20 cellular contexts compared by ENCODE assay signal in the genomic region with DNA sequence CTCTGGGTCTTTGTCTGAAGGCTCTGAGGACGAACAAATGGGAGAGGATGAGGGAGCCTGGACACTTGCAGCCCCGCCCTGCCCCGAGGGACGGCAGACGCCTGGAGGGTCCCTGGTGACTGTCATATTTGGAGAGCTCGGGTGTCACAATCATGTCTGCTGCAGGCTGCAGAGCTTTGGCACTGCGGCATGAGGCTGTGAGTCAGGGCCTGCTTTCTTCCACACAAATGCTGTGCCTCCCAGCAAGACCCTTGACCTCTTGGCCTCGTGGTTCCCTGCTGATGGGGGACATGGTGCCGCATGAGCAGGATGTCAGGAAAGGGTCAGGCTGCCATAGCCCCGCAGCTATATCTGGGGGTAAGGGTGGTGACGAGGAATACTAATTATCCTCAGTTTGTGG.
A peak's percentile ranks its signal among the peaks of the same experiment; 100 is the strongest.
DNase-seq lines count a peak whose midpoint lies in the region; ATAC-seq, FAIRE-seq and TF ChIP-seq lines count a peak whose summit lies in the region.
"Had no signal": no experiment of that assay in that cellular context is flagged by ENCODE, and none has a peak within 500 bp of the region (broad histone marks: within the 10 kb centered on the region; RNA-seq: fewer than 3 reads in every experiment).

No MANE protein-coding gene starts in this region.

- no peak for TF ChIP-seq CTCF in HepG2 (CRISPR knock-in tag; IDR thresholded peaks at IDR 0.05)
- TF ChIP-seq CTCF in right lobe of liver (IDR thresholded peaks at IDR 0.05): no peak
- TF ChIP-seq CTCF in activated B cell treated with CpG ODN at 0.5 μM for 24 hours (IDR thresholded peaks at IDR 0.05): no peak
- no peak for TF ChIP-seq CTCF in type B pancreatic cell (conservative IDR thresholded peaks at IDR 0.05)

- peak overlapping the region in 1 of 2 experiments; percentile 21 for H3K14ac ChIP-seq in mesenchymal stem cell (ENCODE audit: low read length in 2 of 2)

- H3K9ac ChIP-seq in HepG2 (ENCODE audit: insufficient read depth, low read depth, low read length): no peak overlapping the region
- no peak overlapping the region for H3K9ac ChIP-seq in mesenchymal stem cell (ENCODE audit: low read length)

- TF ChIP-seq POLR2A in HepG2 (IDR thresholded peaks at IDR 0.05; ENCODE audit: insufficient read depth in 1 of 2, low read depth in 2 of 2, low read length in 2 of 2) (no peak), right lobe of liver (IDR thresholded peaks at IDR 0.05) (no peak)

- H3K4me3 ChIP-seq in HepG2 (replicated peaks in 1 of 3; ENCODE audit: insufficient read depth in 1 of 3, low read depth in 2 of 3, low read length in 3 of 3) (no peak overlapping the region), right lobe of liver (no peak overlapping the region), mesenchymal stem cell (ENCODE audit: insufficient read depth in 1 of 2, low read depth in 1 of 2, low read length in 2 of 2) (no peak overlapping the region)
- H3K4me3 ChIP-seq: testis had no signal

- FAIRE-seq in HepG2 (lab: Jason Lieb, UNC): no peak
- FAIRE-seq: HTR-8/SVneo had no signal

- peak overlapping the region in 1 of 2 experiments; percentile 30 for H3K23ac ChIP-seq in mesenchymal stem cell (ENCODE audit: low read length in 2 of 2)

- H4K20me1 ChIP-seq in HepG2 (ENCODE audit: insufficient read depth, low read length): 0 out of 2 replicates have a peak, but pooled peaks cover 3% of the 10 kb centered on the region

- H2BK120ac ChIP-seq in mesenchymal stem cell (ENCODE audit: low read depth, low read length): no peak overlapping the region

- H3K4ac ChIP-seq in mesenchymal stem cell (ENCODE audit: low read depth in 1 of 2, low read length in 2 of 2): peak overlapping the region in 1 of 2 experiments; percentile 12

- peaks cover 24% of the 10 kb centered on the region for H3K79me1 ChIP-seq in mesenchymal stem cell (replicated peaks; ENCODE audit: low read length, poor library complexity, severe bottlenecking)

- no peak overlapping the region for H4K8ac ChIP-seq in mesenchymal stem cell (ENCODE audit: low read length)

- DNase-seq in HepG2 (ENCODE audit: low spot score): no peak
- DNase-seq in right lobe of liver: no peak
- DNase-seq in activated B cell treated with CpG ODN at 0.5 μM for 24 hours: no peak
- peak; percentile 77 for DNase-seq in mesenchymal stem cell
- no peak for DNase-seq in type B pancreatic cell (ENCODE audit: extremely low spot score, unreplicated experiment)
- no peak for DNase-seq in NCI-H146 (lab: John Stamatoyannopoulos, UW)
- no peak for DNase-seq in NCI-H128 (lab: John Stamatoyannopoulos, UW; ENCODE audit: unreplicated experiment)
- DNase-seq: ACHN; activated CD4-positive, alpha-beta T cell treated with anti-CD3 and anti-CD28 coated beads for 36 hours; CD4-positive, alpha-beta T cell; DMS153; HFFc6; NCI-H1417; NCI-H2227 treated with DMSO at 0.1 percent for 48 hours; retina; T1000; testis had no signal

- no peaks in the 10 kb centered on the region for H3K9me3 ChIP-seq in HepG2 (ENCODE audit: low read length)
- H3K9me3 ChIP-seq in right lobe of liver: no peaks in the 10 kb centered on the region
- no peaks in the 10 kb centered on the region for H3K9me3 ChIP-seq in mesenchymal stem cell (ENCODE audit: control insufficient read depth, low read length)
- H3K9me3 ChIP-seq: testis had no signal

- H3K4me1 Mint-ChIP-seq in activated B cell treated with CpG ODN at 0.5 μM for 24 hours (peaks cover 58% of the 10 kb centered on the region), type B pancreatic cell (ENCODE audit: unreplicated experiment) (peaks cover 41% of the 10 kb centered on the region)

- BruUV-seq in HepG2 (replicated peaks; lab: Mats Ljungman, UMichigan): no TSS peak

- H3K27me3 Mint-ChIP-seq in activated B cell treated with CpG ODN at 0.5 μM for 24 hours (no peaks in the 10 kb centered on the region), type B pancreatic cell (no peaks in the 10 kb centered on the region)
- H3K27me3 Mint-ChIP-seq: activated CD4-positive, alpha-beta T cell treated with anti-CD3 and anti-CD28 coated beads for 36 hours; CD4-positive, alpha-beta T cell had no signal

- POLR2A ChIA-PET in HepG2 (lab: Yijun Ruan, JAX) (no interaction called here), activated B cell treated with CpG ODN at 0.5 μM for 24 hours (lab: Charles Lee) (interaction anchor here (0.5 to 2.5 kb wide), 3 partner anchors 9 to 34 kb away, joined by 4 to 15 read pairs (median 5); no protein-coding TSS in a partner anchor)

- no peak overlapping the region for H3K4me2 ChIP-seq in HepG2 (ENCODE audit: low read depth, low read length)
- H3K4me2 ChIP-seq in mesenchymal stem cell (ENCODE audit: low read length, poor library complexity, severe bottlenecking): no peak overlapping the region

- H3K36me3 ChIP-seq in HepG2 (replicated peaks in 1 of 2; ENCODE audit: control insufficient read depth in 1 of 2, insufficient read depth in 2 of 2, low read length in 2 of 2) (peaks cover 47 to 75% of the 10 kb centered on the region in 2 experiments), right lobe of liver (peaks cover 0 to 8% (median 4%) of the 10 kb centered on the region in 4 donors), mesenchymal stem cell (ENCODE audit: control insufficient read depth in 1 of 2, insufficient read depth in 2 of 2, low read depth in 1 of 2, low read length in 2 of 2) (peaks cover 58 to 83% of the 10 kb centered on the region in 2 experiments)

- WGBS in HepG2 (ENCODE audit: low lambda C conversion rate): 97% methylated on average over 10 of the region's 11 CpGs
- no CpG with 5 or more reads among the region's 11 CpGs for WGBS in right lobe of liver (ENCODE audit: insufficient coverage, low coverage, low lambda C conversion rate, missing lambda C conversion rate)
- 23% methylated on average over 11 of the region's 11 CpGs for WGBS in mesenchymal stem cell

- peak overlapping the region in 1 of 2 experiments; percentile 20 for H3K18ac ChIP-seq in mesenchymal stem cell (ENCODE audit: low read depth in 1 of 2, low read length in 2 of 2)

- no peak for TF ChIP-seq RAD21 in HepG2 (CRISPR knock-in tag; IDR thresholded peaks at IDR 0.05)

- ATAC-seq in HepG2 (no peak), right lobe of liver (no peak), activated B cell treated with CpG ODN at 0.5 μM for 24 hours (ENCODE audit: low read depth) (no peak), HG02798 (IDR thresholded peaks at IDR 0.05; ENCODE audit: poor library complexity, unreplicated experiment) (no peak)
- ATAC-seq: activated CD4-positive, alpha-beta T cell treated with anti-CD3 and anti-CD28 coated beads for 36 hours; esophagus mucosa had no signal

- no peak overlapping the region for H2BK5ac ChIP-seq in mesenchymal stem cell (ENCODE audit: low read depth, low read length, poor library complexity, severe bottlenecking)

- intact Hi-C loops in HepG2 (cut with micrococcal nuclease; ENCODE audit: unreplicated experiment): no loop called here
- intact Hi-C loops in right lobe of liver (cut with DNase I): no loop called here
- intact Hi-C loops in activated B cell treated with CpG ODN at 0.5 μM for 24 hours (cut with micrococcal nuclease): no loop called here

- H3K27me3 ChIP-seq in HepG2 (ENCODE audit: control insufficient read depth in 1 of 2, insufficient read depth in 2 of 2, low read length in 2 of 2) (no peaks in the 10 kb centered on the region), right lobe of liver (no peaks in the 10 kb centered on the region), mesenchymal stem cell (ENCODE audit: control insufficient read depth in 1 of 2, insufficient read depth in 1 of 2, low read length in 2 of 2) (no peaks in the 10 kb centered on the region)
- H3K27me3 ChIP-seq: testis had no signal

- in situ Hi-C loops in HepG2 (cut with HindIII; ENCODE audit: extremely low pct_ligation_motif_present, low pct_unique_long_range_greater_than_20kb): no loop called here

- H4K91ac ChIP-seq in mesenchymal stem cell (ENCODE audit: low read length): no peak overlapping the region

- no peaks in the 10 kb centered on the region for H3K79me2 ChIP-seq in HepG2 (ENCODE audit: insufficient read depth, low read length)

- H2AK5ac ChIP-seq in mesenchymal stem cell (ENCODE audit: low read length, severe bottlenecking): no peak overlapping the region

- H2BK15ac ChIP-seq in mesenchymal stem cell (ENCODE audit: low read depth, poor library complexity, severe bottlenecking): no peak overlapping the region

- H3K27ac ChIP-seq in HepG2 (ENCODE audit: extremely low read length, insufficient read depth, low read length) (no peak overlapping the region), right lobe of liver (no peak overlapping the region), mesenchymal stem cell (ENCODE audit: low read length, poor library complexity, severe bottlenecking) (no peak overlapping the region)
- H3K27ac ChIP-seq: testis had no signal

- no peaks in the 10 kb centered on the region for H3K4me1 ChIP-seq in HepG2 (ENCODE audit: insufficient read depth, low read length)
- H3K4me1 ChIP-seq in right lobe of liver: no peaks in the 10 kb centered on the region
- H3K4me1 ChIP-seq in mesenchymal stem cell (ENCODE audit: control insufficient read depth, insufficient read depth, low read depth, low read length): peaks cover 46% of the 10 kb centered on the region

- H3K9me3 Mint-ChIP-seq in activated B cell treated with CpG ODN at 0.5 μM for 24 hours: no peaks in the 10 kb centered on the region
- H3K9me3 Mint-ChIP-seq in type B pancreatic cell: no peaks in the 10 kb centered on the region
- H3K9me3 Mint-ChIP-seq: CD4-positive, alpha-beta T cell; HFFc6 had no signal

- no peak overlapping the region for H2BK12ac ChIP-seq in mesenchymal stem cell (ENCODE audit: low read length in 2 of 2)

- TF ChIP-seq EP300 in HepG2 (IDR thresholded peaks at IDR 0.05; ENCODE audit: low read depth in 2 of 2, low read length in 2 of 2) (no peak), HepG2 (CRISPR knock-in tag; IDR thresholded peaks at IDR 0.05; ENCODE audit: borderline replicate concordance) (no peak)

- H3K36me3 Mint-ChIP-seq in activated B cell treated with CpG ODN at 0.5 μM for 24 hours (ENCODE audit: low read depth) (peaks cover 41% of the 10 kb centered on the region), type B pancreatic cell (peaks cover 23% of the 10 kb centered on the region)

- no peak overlapping the region for H2AFZ ChIP-seq in HepG2 (ENCODE audit: low read length)
- no peak overlapping the region for H2AFZ ChIP-seq in mesenchymal stem cell (ENCODE audit: low read depth, low read length)

- H3K27ac Mint-ChIP-seq in activated B cell treated with CpG ODN at 0.5 μM for 24 hours (peak overlapping the region; percentile 41), type B pancreatic cell (peak overlapping the region; percentile 50)
- H3K27ac Mint-ChIP-seq: activated CD4-positive, alpha-beta T cell treated with anti-CD3 and anti-CD28 coated beads for 36 hours; CD4-positive, alpha-beta T cell; HFFc6 had no signal

- H3K4me3 Mint-ChIP-seq in activated B cell treated with CpG ODN at 0.5 μM for 24 hours (no peak overlapping the region), type B pancreatic cell (peak overlapping the region; percentile 20)
- H3K4me3 Mint-ChIP-seq: activated CD4-positive, alpha-beta T cell treated with anti-CD3 and anti-CD28 coated beads for 36 hours; CD4-positive, alpha-beta T cell had no signal

- CTCF ChIA-PET in HepG2 (lab: Yijun Ruan, JAX; ENCODE audit: low intra/inter-chr PET ratio, low total read pairs): no interaction called here
- CTCF ChIA-PET in activated B cell treated with CpG ODN at 0.5 μM for 24 hours (lab: Charles Lee): no interaction called here

TF ChIP-seq in HepG2, 621 proteins besides CTCF, POLR2A, EP300 and RAD21 (continues in another document):
- peak; percentile 46 for TF ChIP-seq AGO2 (optimal IDR thresholded peaks at IDR 0.05; ENCODE audit: low read depth, low read length)
